24 cellular contexts compared by ENCODE assay signal in genomic region chr5:59322058-59322457, GRCh38.
A peak's percentile ranks its signal among the peaks of the same experiment; 100 is the strongest.
DNase-seq lines count a peak whose midpoint lies in the region; ATAC-seq and TF ChIP-seq lines count a peak whose summit lies in the region.
"Had no signal": no experiment of that assay in that cellular context is flagged by ENCODE, and none has a peak within 500 bp of the region (broad histone marks: within the 10 kb centered on the region; RNA-seq: fewer than 3 reads in every experiment).

No MANE protein-coding gene starts in this region.

- H3K9me3 ChIP-seq in left ventricle myocardium inferior (replicated peaks), result no peaks in the 10 kb centered on the region
- no peaks in the 10 kb centered on the region for H3K9me3 ChIP-seq in body of pancreas
- H3K9me3 ChIP-seq: BLaER1 treated with 17β-estradiol and CSF1 and Interleukin-3, amounts not matched to agents 10 nM and 100 nM; MG63 had no signal

- H3K4me3 ChIP-seq in left ventricle myocardium inferior (no peak overlapping the region), rectal smooth muscle tissue (ENCODE audit: low read length) (no peak overlapping the region), body of pancreas (no peak overlapping the region)
- H3K4me3 ChIP-seq: BLaER1 treated with 17β-estradiol and CSF1 and Interleukin-3, amounts not matched to agents 10 nM and 100 nM; GM23338; MG63 had no signal

- H3K27ac ChIP-seq in left ventricle myocardium inferior (replicated peaks) (peak overlapping the region; percentile 26), rectal smooth muscle tissue (ENCODE audit: low read depth, low read length) (peak overlapping the region; percentile 7), body of pancreas (no peak overlapping the region)
- H3K27ac ChIP-seq: BLaER1 treated with 17β-estradiol and CSF1 and Interleukin-3, amounts not matched to agents 10 nM and 100 nM had no signal

- no peak overlapping the region for H3K9ac ChIP-seq in rectal smooth muscle tissue (ENCODE audit: low read length)
- H3K9ac ChIP-seq: BLaER1 treated with 17β-estradiol and CSF1 and Interleukin-3, amounts not matched to agents 10 nM and 100 nM had no signal

- no peaks in the 10 kb centered on the region for H3K27me3 ChIP-seq in left ventricle myocardium inferior (ENCODE audit: low read depth)
- no peaks in the 10 kb centered on the region for H3K27me3 ChIP-seq in rectal smooth muscle tissue (ENCODE audit: control insufficient read depth, insufficient read depth, low read length)
- no peaks in the 10 kb centered on the region for H3K27me3 ChIP-seq in body of pancreas
- H3K27me3 ChIP-seq: BLaER1 treated with 17β-estradiol and CSF1 and Interleukin-3, amounts not matched to agents 10 nM and 100 nM; MG63 had no signal

- ATAC-seq in Right ventricle myocardium superior (ENCODE audit: poor library complexity), result no peak
- ATAC-seq in HG02571 (IDR thresholded peaks at IDR 0.05; ENCODE audit: unreplicated experiment), result no peak
- no peak for ATAC-seq in body of pancreas
- ATAC-seq: GM23338 had no signal

- DNase-seq in left ventricle myocardium inferior (no peak), Right ventricle myocardium superior (no peak), left kidney (ENCODE audit: low read depth, low spot score) (peak; percentile 16), OCI-M1 (lab: John Stamatoyannopoulos, UW) (no peak), body of pancreas (no peak)
- DNase-seq: AML-193; CD4-positive, alpha-beta T cell; H9; IMR-90; KG1; MG63; NCI-H1105 treated with DMSO at 0.1 percent for 48 hours; NCI-H146; NCI-H2029; NCI-H446; NCI-H524 treated with DMSO at 0.1 percent for 48 hours; NCI-H82; NK-92 treated with Interleukin-12 subunit alpha and Interleukin-12 subunit beta, amount 100 ng/mL, for 24 hours; RPMI8226; SHP77 had no signal

- H3K36me3 ChIP-seq in left ventricle myocardium inferior (no peaks in the 10 kb centered on the region), rectal smooth muscle tissue (ENCODE audit: control insufficient read depth, insufficient read depth, low read length) (no peaks in the 10 kb centered on the region), body of pancreas (replicated peaks in 1 of 2; ENCODE audit: insufficient read depth in 1 of 2, low read depth in 2 of 2) (no peaks in the 10 kb centered on the region)
- H3K36me3 ChIP-seq: BLaER1 treated with 17β-estradiol and CSF1 and Interleukin-3, amounts not matched to agents 10 nM and 100 nM; MG63 had no signal

- TF ChIP-seq CTCF in left ventricle myocardium inferior (IDR thresholded peaks at IDR 0.05; ENCODE audit: borderline replicate concordance), result no peak
- no peak for TF ChIP-seq CTCF in body of pancreas (IDR thresholded peaks at IDR 0.05)

- no peak for TF ChIP-seq POLR2A in body of pancreas (IDR thresholded peaks at IDR 0.05)

- intact Hi-C loops in left ventricle myocardium inferior (cut with micrococcal nuclease) (no loop called here), Right ventricle myocardium superior (cut with DNase I) (no loop called here), body of pancreas (cut with DNase I) (no loop called here)

- H3K4me1 ChIP-seq in left ventricle myocardium inferior, result peaks cover 59% of the 10 kb centered on the region
- peaks cover 16% of the 10 kb centered on the region for H3K4me1 ChIP-seq in rectal smooth muscle tissue (ENCODE audit: control insufficient read depth, insufficient read depth, low read length)
- H3K4me1 ChIP-seq in body of pancreas, result no peaks in the 10 kb centered on the region
- H3K4me1 ChIP-seq: BLaER1 treated with 17β-estradiol and CSF1 and Interleukin-3, amounts not matched to agents 10 nM and 100 nM had no signal

Comparison
In these comparisons a context has a peak if more than half of its experiments do, and no peak if none do; other contexts are left out.
1. H3K27ac ChIP-seq: peak in left ventricle myocardium inferior (single experiment) and rectal smooth muscle tissue (single experiment); none in body of pancreas (0 of 4).